In the genomic region with DNA sequence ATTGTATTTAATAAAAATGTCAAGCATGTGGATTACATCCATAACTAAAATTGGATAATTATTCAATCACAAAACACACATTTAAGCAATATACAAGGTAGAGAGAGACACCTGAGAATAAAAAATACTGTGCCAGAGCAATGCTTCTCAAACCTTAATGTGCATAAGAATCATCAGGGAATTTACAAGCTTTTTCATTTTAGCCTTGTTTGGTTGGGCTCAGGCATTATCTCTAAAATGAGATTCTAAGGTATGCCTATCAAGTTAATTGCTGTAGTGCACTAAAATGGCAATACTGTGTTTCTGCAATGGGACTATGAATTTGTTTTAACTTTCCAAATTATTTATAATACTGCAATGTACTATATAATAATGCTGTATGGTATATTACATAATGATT, we compare ENCODE assay signal across 1 cellular context.
TF ChIP-seq lines count a peak whose summit lies in the region.

No MANE protein-coding gene starts in this region.

TF ChIP-seq in endothelial cell of umbilical vein, 7 proteins besides CTCF, POLR2A, EP300 and RAD21:
- TF ChIP-seq GATA2 (IDR thresholded peaks at IDR 0.05; ENCODE audit: insufficient read depth, insufficient read length, low read depth, low read length) = no peak
- TF ChIP-seq FOS (IDR thresholded peaks at IDR 0.05; ENCODE audit: borderline replicate concordance, insufficient read depth, low read length) = no peak
- no peak for TF ChIP-seq POLR2AphosphoS5 (IDR thresholded peaks at IDR 0.05; ENCODE audit: insufficient read depth, low read depth, low read length)
- no peak for TF ChIP-seq EZH2 (IDR thresholded peaks at IDR 0.05; ENCODE audit: borderline replicate concordance, low read depth, low read length, severe bottlenecking)
- TF ChIP-seq, protein P1, sequence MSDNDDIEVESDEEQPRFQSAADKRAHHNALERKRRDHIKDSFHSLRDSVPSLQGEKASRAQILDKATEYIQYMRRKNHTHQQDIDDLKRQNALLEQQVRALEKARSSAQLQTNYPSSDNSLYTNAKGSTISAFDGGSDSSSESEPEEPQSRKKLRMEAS (IDR thresholded peaks at IDR 0.05; ENCODE audit: insufficient read depth, insufficient read length) = no peak
- no peak for TF ChIP-seq MYC (IDR thresholded peaks at IDR 0.05; ENCODE audit: low read depth, low read length)
- no peak for TF ChIP-seq JUN (IDR thresholded peaks at IDR 0.05; ENCODE audit: borderline replicate concordance, insufficient read depth, insufficient read length, low read depth)
TF ChIP-seq in endothelial cell of umbilical vein: peak in this region for 0.
